ENCODE assay signal across 19 cellular contexts in the genomic region with DNA sequence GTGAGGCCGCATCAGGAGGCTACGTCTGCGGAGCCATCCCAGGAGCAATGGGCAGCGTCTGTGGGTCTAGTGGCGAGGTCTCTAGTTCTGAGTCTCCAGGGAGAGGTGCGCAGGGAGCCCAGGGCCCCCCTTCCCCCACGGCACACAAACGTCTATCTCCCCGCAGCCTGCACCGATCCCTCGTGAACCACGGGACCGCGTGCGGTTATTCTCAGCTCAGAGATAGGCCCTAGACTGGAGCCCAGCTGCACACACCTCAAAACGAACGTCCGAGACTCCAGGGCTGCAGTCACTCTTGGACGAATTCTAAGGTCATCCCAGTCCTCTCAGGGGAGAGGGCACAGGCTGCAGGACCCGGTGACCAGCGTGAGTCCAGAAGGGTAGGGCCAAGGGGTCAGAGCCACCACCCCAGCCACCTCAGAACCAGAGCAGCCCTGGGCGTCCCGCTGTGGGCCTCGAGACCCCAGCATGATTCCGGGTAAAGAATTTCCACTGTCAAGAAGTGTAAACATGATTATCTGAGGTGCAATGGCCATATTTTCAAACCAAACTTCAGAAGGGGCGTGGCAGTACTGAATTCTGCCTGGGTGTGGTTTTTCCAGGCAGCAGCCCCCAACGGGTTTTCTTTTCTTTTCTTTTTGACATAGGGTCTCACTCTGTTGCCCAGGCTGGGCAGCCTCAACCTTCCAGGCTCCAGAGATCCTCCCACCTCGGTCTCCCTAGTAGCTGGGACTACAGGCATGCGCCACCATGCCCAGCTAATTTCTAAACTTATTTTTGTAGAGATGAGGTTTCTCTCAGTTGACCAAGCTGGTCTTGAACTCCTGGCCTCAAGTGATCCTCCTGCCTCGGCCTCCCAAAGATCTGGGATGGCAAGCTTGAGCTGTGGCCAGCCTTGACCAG. TPM values are rescaled to one million over a fixed set of nuclear protein-coding genes. Genes with fewer than 3 reads are reported as not detected.
DNase-seq lines count a peak whose midpoint lies in the region; ATAC-seq, FAIRE-seq and TF ChIP-seq lines count a peak whose summit lies in the region.
"Had no signal": no experiment of that assay in that cellular context is flagged by ENCODE, and none has a peak within 500 bp of the region (broad histone marks: within the 10 kb centered on the region; RNA-seq: fewer than 3 reads in every experiment).

No MANE protein-coding gene starts in this region.

- no peaks in the 10 kb centered on the region for H4K20me1 ChIP-seq in Karpas-422 (ENCODE audit: insufficient read depth, low read depth, low read length)
- no peaks in the 10 kb centered on the region for H4K20me1 ChIP-seq in hepatocyte (ENCODE audit: insufficient read depth, poor library complexity, severe bottlenecking)

- 89% methylated on average over 30 of the region's 30 CpGs for WGBS in hepatocyte (ENCODE audit: low lambda C conversion rate, missing lambda C conversion rate)
- 69 to 84% (median 72%) methylated on average over 30 of the region's 30 CpGs for WGBS in small intestine, 3 donors

- H3K4me2 ChIP-seq in Karpas-422 (ENCODE audit: low read depth, low read length, poor library complexity, severe bottlenecking) (no peak overlapping the region), hepatocyte (no peak overlapping the region)

- H3K27me3 ChIP-seq in right atrium auricular region (no peaks in the 10 kb centered on the region), Karpas-422 (ENCODE audit: low read length) (no peaks in the 10 kb centered on the region), hepatocyte (no peaks in the 10 kb centered on the region), small intestine (ENCODE audit: control insufficient read depth in 2 of 2, insufficient read depth in 2 of 2, low read length in 2 of 2) (no peaks in the 10 kb centered on the region)
- H3K27me3 ChIP-seq: Peyer's patch had no signal

- no peak overlapping the region for H3K27ac ChIP-seq in right atrium auricular region
- no peak overlapping the region for H3K27ac ChIP-seq in Karpas-422 (ENCODE audit: low read length)
- peak overlapping the region; percentile 23 for H3K27ac ChIP-seq in hepatocyte
- peak overlapping the region; percentile 71 to 79 for H3K27ac ChIP-seq in small intestine (ENCODE audit: low read depth in 1 of 2, low read length in 1 of 2)
- H3K27ac ChIP-seq: GM23248 had no signal

- peak; percentile 25 for DNase-seq in Right ventricle myocardium superior
- no peak for DNase-seq in right atrium auricular region (ENCODE audit: low spot score)
- DNase-seq in Karpas-422, result peak; percentile 41
- DNase-seq in hepatocyte (ENCODE audit: low spot score), result no peak
- no peak for DNase-seq in small intestine
- DNase-seq in omental fat pad (ENCODE audit: low spot score), result no peak
- no peak for DNase-seq in NCI-H2029 (lab: John Stamatoyannopoulos, UW)
- no peak for DNase-seq in NCI-H2171 (lab: John Stamatoyannopoulos, UW)
- DNase-seq: 8988T, DMS79, GM23248, NCI-H1105, NCI-H2081 treated with DMSO at 0.1 percent for 48 hours had no signal

- intact Hi-C loops in Right ventricle myocardium superior (cut with DNase I), result loop anchor here (5.0 kb wide), 2 partner anchors 123 to 232 kb away; no protein-coding TSS in a partner anchor

- ATAC-seq in Right ventricle myocardium superior (ENCODE audit: poor library complexity) (no peak), omental fat pad (ENCODE audit: low FRiP score) (no peak)
- ATAC-seq: CD8-positive, alpha-beta T cell; HCT116 had no signal

- H3K4me1 ChIP-seq in right atrium auricular region (peaks cover 0 to 24% of the 10 kb centered on the region in 2 donors), Karpas-422 (ENCODE audit: low read length) (peaks cover 23% of the 10 kb centered on the region), hepatocyte (ENCODE audit: insufficient read depth) (peaks cover 19% of the 10 kb centered on the region), small intestine (ENCODE audit: control insufficient read depth in 2 of 2, insufficient read depth in 1 of 2, low read depth in 1 of 2, low read length in 1 of 2) (peaks cover 0 to 21% of the 10 kb centered on the region in 2 donors)

- H3K4me3 ChIP-seq in right atrium auricular region (no peak overlapping the region), Karpas-422 (ENCODE audit: low read length) (no peak overlapping the region), hepatocyte (no peak overlapping the region), small intestine (ENCODE audit: low read depth in 1 of 2, low read length in 2 of 2) (no peak overlapping the region)
- H3K4me3 ChIP-seq: GM23248, Peyer's patch had no signal

- H3K79me2 ChIP-seq in Karpas-422 (ENCODE audit: low read length), result no peaks in the 10 kb centered on the region
- no peaks in the 10 kb centered on the region for H3K79me2 ChIP-seq in hepatocyte

- FAIRE-seq in small intestine (lab: Jason Lieb, UNC), result no peak
- FAIRE-seq: D721Med, GM12892, GM18507 had no signal

- H3K9ac ChIP-seq in Karpas-422 (ENCODE audit: low read length), result no peak overlapping the region
- H3K9ac ChIP-seq: GM23248 had no signal

- H3K9me3 ChIP-seq in right atrium auricular region, result no peaks in the 10 kb centered on the region
- no peaks in the 10 kb centered on the region for H3K9me3 ChIP-seq in Karpas-422 (ENCODE audit: low read length)
- H3K9me3 ChIP-seq in hepatocyte (ENCODE audit: low read depth), result no peaks in the 10 kb centered on the region
- H3K9me3 ChIP-seq in small intestine (ENCODE audit: control insufficient read depth, low read depth), result no peaks in the 10 kb centered on the region
- H3K9me3 ChIP-seq: Peyer's patch had no signal

- H3K9me2 ChIP-seq in Karpas-422 (replicated peaks; ENCODE audit: insufficient read depth, low read length) (no peaks in the 10 kb centered on the region), hepatocyte (replicated peaks; ENCODE audit: insufficient read depth) (no peaks in the 10 kb centered on the region)

- TF ChIP-seq CTCF in right atrium auricular region (IDR thresholded peaks at IDR 0.05) (no peak), hepatocyte (IDR thresholded peaks at IDR 0.05; ENCODE audit: poor library complexity) (no peak), omental fat pad (IDR thresholded peaks at IDR 0.05) (no peak)

- H2AFZ ChIP-seq in Karpas-422 (ENCODE audit: low read length) (no peak overlapping the region), hepatocyte (no peak overlapping the region)
- H2AFZ ChIP-seq: GM23248 had no signal

- H3K36me3 ChIP-seq in right atrium auricular region (no peaks in the 10 kb centered on the region), Karpas-422 (ENCODE audit: insufficient read depth, low read length) (no peaks in the 10 kb centered on the region), hepatocyte (replicated peaks; ENCODE audit: insufficient read depth, low read depth) (no peaks in the 10 kb centered on the region), small intestine (ENCODE audit: control insufficient read depth in 2 of 2, insufficient read depth in 2 of 2, low read length in 2 of 2) (no peaks in the 10 kb centered on the region)
- H3K36me3 ChIP-seq: Peyer's patch had no signal

RNA-seq across cellular contexts. Expression of a gene that starts 57.5 kb away (rescaled TPM):
- total RNA-seq in Right ventricle myocardium superior, result 23.0 TPM
- 1 to 10 TPM; 7.7 to 8.1 TPM for total RNA-seq in right atrium auricular region
- 1.4 and 3.7 TPM in 2 replicates for total RNA-seq in Karpas-422 (2014; rRNA removed; shearing (Covaris generic); ENCODE audit: low replicate concordance)
- 15.1 and 18.0 TPM in 2 replicates for total RNA-seq in hepatocyte
- 10.7 and 12.7 TPM in 2 replicates for polyA plus RNA-seq in hepatocyte
- 10 to 100 TPM in 1 of 3 donors, 1 to 10 TPM in 2; 7.0 to 14.7 (median 9.2) TPM for polyA plus RNA-seq in small intestine
- total RNA-seq in omental fat pad, result 10 to 100 TPM in 3 of 4 donors, 1 to 10 TPM in 1; 6.0 to 24.4 (median 12.2) TPM

Comparison
In these comparisons a context has a peak if more than half of its experiments do, and no peak if none do; other contexts are left out.
1. DNase-seq: peak in Right ventricle myocardium superior (single experiment) and Karpas-422 (single experiment); none in right atrium auricular region (single experiment), hepatocyte (single experiment), small intestine (single experiment), omental fat pad (single experiment), NCI-H2029 (single experiment) and NCI-H2171 (single experiment).
2. H3K27ac ChIP-seq: peak in hepatocyte (single experiment) and small intestine (2 of 2); none in right atrium auricular region (0 of 2) and Karpas-422 (single experiment).